Comparison of ENCODE assay signal across 9 cellular contexts in genomic region chr4:113468165-113469022, GRCh38.
DNase-seq lines count a peak whose midpoint lies in the region; ATAC-seq and TF ChIP-seq lines count a peak whose summit lies in the region.
"Had no signal": no experiment of that assay in that cellular context is flagged by ENCODE, and none has a peak within 500 bp of the region (broad histone marks: within the 10 kb centered on the region; RNA-seq: fewer than 3 reads in every experiment).

No MANE protein-coding gene starts in this region.

- CTCF ChIA-PET in T-cell (lab: Charles Lee) = no interaction called here

- intact Hi-C loops in lower leg skin (cut with DNase I; ENCODE audit: low total_unique reads) = no loop called here

- no peak for TF ChIP-seq POLR2A in lower leg skin (IDR thresholded peaks at IDR 0.05)

- peaks cover 40% of the 10 kb centered on the region for H3K36me3 Mint-ChIP-seq in T-cell

- TF ChIP-seq CTCF in lower leg skin (IDR thresholded peaks at IDR 0.05) = no peak

- H3K9me3 Mint-ChIP-seq in stimulated activated naive CD8-positive, alpha-beta T cell treated with anti-CD3 and anti-CD28 coated beads, Interleukin-15, amount 100 ng/mL, for 72 hours = peaks cover 0 to 8% of the 10 kb centered on the region in 2 donors
- no peaks in the 10 kb centered on the region for H3K9me3 Mint-ChIP-seq in T-cell

- no peak overlapping the region for H3K4me3 Mint-ChIP-seq in stimulated activated naive CD8-positive, alpha-beta T cell treated with anti-CD3 and anti-CD28 coated beads, Interleukin-15, amount 100 ng/mL, for 72 hours
- H3K4me3 Mint-ChIP-seq in T-cell = no peak overlapping the region

- POLR2A ChIA-PET in T-cell (lab: Charles Lee) = no interaction called here

- 31 to 32% methylated on average over 8 of the region's 8 CpGs for WGBS in lower leg skin, 2 donors

- H3K27me3 Mint-ChIP-seq in stimulated activated naive CD8-positive, alpha-beta T cell treated with anti-CD3 and anti-CD28 coated beads, Interleukin-15, amount 100 ng/mL, for 72 hours = no peaks in the 10 kb centered on the region
- no peaks in the 10 kb centered on the region for H3K27me3 Mint-ChIP-seq in T-cell

- peak; percentile 98 for DNase-seq in H4 (ENCODE audit: low spot score)
- peak; percentile 96 for DNase-seq in RPMI7951 (ENCODE audit: low read depth)
- peak; percentile 99 for DNase-seq in dedifferentiated amniotic fluid mesenchymal stem cell (ENCODE audit: extremely low spot score)
- DNase-seq in lower leg skin (ENCODE audit: low spot score in 2 of 2) = peak; percentile 95
- peak in 1 of 2 donors; percentile 33 for DNase-seq in stimulated activated naive CD8-positive, alpha-beta T cell treated with anti-CD3 and anti-CD28 coated beads, Interleukin-15, amount 100 ng/mL, for 72 hours
- no peak for DNase-seq in activated CD8-positive, alpha-beta memory T cell treated with anti-CD3 and anti-CD28 coated beads, Interleukin-2, amount 50 U/mL, for 48 hours
- no peak for DNase-seq in NCI-H510A (lab: John Stamatoyannopoulos, UW)
- no peak for DNase-seq in T-cell

- H3K4me1 Mint-ChIP-seq in stimulated activated naive CD8-positive, alpha-beta T cell treated with anti-CD3 and anti-CD28 coated beads, Interleukin-15, amount 100 ng/mL, for 72 hours = peaks cover 23% of the 10 kb centered on the region
- peaks cover 0 to 8% (median 8%) of the 10 kb centered on the region in 3 donors for H3K4me1 Mint-ChIP-seq in T-cell

- H3K4me3 ChIP-seq in lower leg skin (ENCODE audit: low read depth, poor library complexity, severe bottlenecking) = no peak overlapping the region
- H3K4me3 ChIP-seq: SK-N-MC had no signal

- peak; percentile 94 for ATAC-seq in stimulated activated naive CD8-positive, alpha-beta T cell treated with anti-CD3 and anti-CD28 coated beads, Interleukin-15, amount 100 ng/mL, for 72 hours
- no peak for ATAC-seq in T-cell (replicated peaks in 1 of 4)

- H3K27ac Mint-ChIP-seq in stimulated activated naive CD8-positive, alpha-beta T cell treated with anti-CD3 and anti-CD28 coated beads, Interleukin-15, amount 100 ng/mL, for 72 hours = peak overlapping the region in 1 of 2 donors; percentile 62
- peak overlapping the region in 1 of 2 donors; percentile 34 for H3K27ac Mint-ChIP-seq in T-cell

Comparison
In these comparisons a context has a peak if more than half of its experiments do, and no peak if none do; other contexts are left out.
1. DNase-seq: peak in H4 (single experiment), RPMI7951 (single experiment), dedifferentiated amniotic fluid mesenchymal stem cell (single experiment) and lower leg skin (2 of 2); none in activated CD8-positive, alpha-beta memory T cell treated with anti-CD3 and anti-CD28 coated beads, Interleukin-2, amount 50 U/mL, for 48 hours (single experiment), NCI-H510A (single experiment) and T-cell (0 of 34).